In genomic region chr5:143934821-143935220, GRCh38 we compare ENCODE assay signal across 3 cellular contexts.
"Had no signal": no experiment of that assay in that cellular context is flagged by ENCODE, and none has a peak within 500 bp of the region (broad histone marks: within the 10 kb centered on the region; RNA-seq: fewer than 3 reads in every experiment).

No MANE protein-coding gene starts in this region.

- H3K4me3 ChIP-seq: GM12878 had no signal

- DNase-seq: GDM1, GF-D8 had no signal
